ENCODE assay signal across 13 cellular contexts in the genomic region with DNA sequence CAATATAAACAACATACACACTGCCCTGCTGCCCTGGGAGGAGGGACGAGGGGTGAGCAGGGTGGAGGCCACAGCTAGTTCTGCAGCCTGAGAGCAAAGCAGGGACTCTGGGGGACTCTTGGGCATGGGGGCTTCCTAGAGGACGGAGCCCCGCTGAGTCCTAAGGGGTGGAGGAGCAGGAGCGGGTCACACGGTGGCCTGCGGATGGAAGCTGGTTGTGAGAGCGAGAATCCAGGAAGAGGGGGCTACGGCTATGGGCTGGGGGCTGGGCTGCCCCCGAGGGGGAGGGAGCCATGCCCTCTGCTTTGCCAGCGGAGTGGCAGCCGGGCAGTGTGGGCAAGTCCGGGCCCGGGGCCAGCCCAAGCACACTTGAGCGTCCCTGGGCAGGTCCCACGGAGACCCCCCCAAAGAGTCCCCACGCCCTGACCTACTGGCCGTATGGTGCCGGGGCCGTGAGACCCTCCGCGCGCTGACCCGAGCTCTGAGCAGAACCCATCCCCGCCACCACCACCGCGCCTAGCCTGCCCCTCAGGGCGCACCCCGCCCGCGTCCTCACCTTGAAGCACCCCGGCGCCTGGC. TPM values are rescaled to one million over a fixed set of nuclear protein-coding genes. Genes with fewer than 3 reads are reported as not detected.
DNase-seq lines count a peak whose midpoint lies in the region; ATAC-seq, FAIRE-seq and TF ChIP-seq lines count a peak whose summit lies in the region.
"Had no signal": no experiment of that assay in that cellular context is flagged by ENCODE, and none has a peak within 500 bp of the region (broad histone marks: within the 10 kb centered on the region; RNA-seq: fewer than 3 reads in every experiment).

No MANE protein-coding gene starts in this region.

- TF ChIP-seq CTCF in endothelial cell of umbilical vein (IDR thresholded peaks at IDR 0.05; ENCODE audit: extremely low read depth in 1 of 2, insufficient read depth in 1 of 2, low read depth in 1 of 2, low read length in 2 of 2) (no peak), testis (IDR thresholded peaks at IDR 0.05) (no peak)

- dilution Hi-C loops in endothelial cell of umbilical vein (cut with MboI; ENCODE audit: extremely low pct_ligation_motif_present, low sequenced_read_pairs): no loop called here

- 12 to 14% methylated on average over 16 to 30 of the region's 32 CpGs for WGBS in testis, 2 donors

- no peak for FAIRE-seq in endothelial cell of umbilical vein (lab: Jason Lieb, UNC)

- no TSS peak for BruUV-seq in endothelial cell of umbilical vein (replicated peaks; lab: Mats Ljungman, UMichigan)

- no peaks in the 10 kb centered on the region for H3K79me2 ChIP-seq in endothelial cell of umbilical vein (ENCODE audit: control insufficient read depth, insufficient read depth, low read length)

- no peaks in the 10 kb centered on the region for H4K20me1 ChIP-seq in endothelial cell of umbilical vein (replicated peaks; ENCODE audit: control insufficient read depth, extremely low read depth, insufficient read depth, low read length)

- intact Hi-C loops in endothelial cell of umbilical vein (cut with micrococcal nuclease): loop anchor here (1.0 kb wide), 1 partner anchor 21 kb away; no protein-coding TSS in a partner anchor
- intact Hi-C loops in testis (cut with DNase I; ENCODE audit: low total_unique reads): no loop called here

- H3K36me3 ChIP-seq in NT2/D1 (ENCODE audit: insufficient read depth, insufficient read length, low read length) (peaks cover 13% of the 10 kb centered on the region), endothelial cell of umbilical vein (ENCODE audit: control insufficient read depth in 2 of 2, extremely low read depth in 1 of 2, insufficient read depth in 2 of 2, low read length in 2 of 2) (no peaks in the 10 kb centered on the region), mucosa of rectum (ENCODE audit: control insufficient read depth in 2 of 2, insufficient read depth in 2 of 2, low read length in 2 of 2) (no peaks in the 10 kb centered on the region), testis (ENCODE audit: low read depth, missing control alignments) (no peaks in the 10 kb centered on the region)

- H3K4me2 ChIP-seq in endothelial cell of umbilical vein (ENCODE audit: insufficient read depth, low read length): peak overlapping the region; percentile 36

- no peak for ATAC-seq in HG03108 (IDR thresholded peaks at IDR 0.05; ENCODE audit: unreplicated experiment)

- H2AFZ ChIP-seq in endothelial cell of umbilical vein (ENCODE audit: low read depth, low read length): no peak overlapping the region

- H3K9me3 ChIP-seq in NT2/D1 (ENCODE audit: insufficient read depth, low read length) (no peaks in the 10 kb centered on the region), endothelial cell of umbilical vein (replicated peaks; ENCODE audit: control insufficient read depth, insufficient read depth, low read length) (no peaks in the 10 kb centered on the region), mucosa of rectum (ENCODE audit: control insufficient read depth in 2 of 2, low read length in 2 of 2) (no peaks in the 10 kb centered on the region), testis (no peaks in the 10 kb centered on the region)

- POLR2A ChIA-PET in endothelial cell of umbilical vein (lab: Charles Lee): no interaction called here

- no peaks in the 10 kb centered on the region for H3K9me1 ChIP-seq in endothelial cell of umbilical vein (replicated peaks; ENCODE audit: control insufficient read depth, extremely low read depth, insufficient read depth, low read length)

- CTCF ChIA-PET in endothelial cell of umbilical vein (lab: Charles Lee): interaction anchor here (0.7 to 7.1 kb wide), 7 partner anchors 15 to 118 kb away, joined by 3 to 346 read pairs (median 3); a partner anchor contains a TSS

- H3K27me3 ChIP-seq in NT2/D1 (ENCODE audit: insufficient read depth, insufficient read length) (no peaks in the 10 kb centered on the region), endothelial cell of umbilical vein (ENCODE audit: control insufficient read depth in 2 of 2, insufficient read depth in 2 of 2, low read length in 2 of 2) (peaks cover 25 to 31% of the 10 kb centered on the region in 2 experiments), mucosa of rectum (ENCODE audit: control insufficient read depth in 2 of 2, insufficient read depth in 2 of 2, low read length in 2 of 2) (peaks cover 8 to 14% of the 10 kb centered on the region in 2 donors), testis (no peaks in the 10 kb centered on the region)

- peaks cover 24% of the 10 kb centered on the region for H3K4me1 ChIP-seq in NT2/D1 (ENCODE audit: insufficient read depth, insufficient read length)
- no peaks in the 10 kb centered on the region for H3K4me1 ChIP-seq in endothelial cell of umbilical vein (ENCODE audit: control insufficient read depth, extremely low read depth, insufficient read depth, low read length)
- H3K4me1 ChIP-seq in mucosa of rectum (ENCODE audit: control insufficient read depth in 2 of 2, insufficient read depth in 2 of 2, low read length in 2 of 2): peaks cover under 1 to 7% of the 10 kb centered on the region in 2 donors
- peaks cover 27% of the 10 kb centered on the region for H3K4me1 ChIP-seq in testis

- H3K9ac ChIP-seq in NT2/D1 (ENCODE audit: insufficient read length, low read depth) (peak overlapping the region; percentile 77), endothelial cell of umbilical vein (replicated peaks; ENCODE audit: extremely low read depth, insufficient read depth, low read length) (no peak overlapping the region), mucosa of rectum (ENCODE audit: low read depth in 1 of 2, low read length in 2 of 2) (peak overlapping the region in 1 of 2 donors; percentile 30)

- TF ChIP-seq POLR2A in endothelial cell of umbilical vein (IDR thresholded peaks at IDR 0.05; ENCODE audit: low read depth, low read length): no peak
- no peak for TF ChIP-seq POLR2A in testis (IDR thresholded peaks at IDR 0.05)

- H3K27ac ChIP-seq in endothelial cell of umbilical vein (ENCODE audit: insufficient read depth, low read depth, low read length): no peak overlapping the region
- peak overlapping the region; percentile 52 to 54 for H3K27ac ChIP-seq in mucosa of rectum (ENCODE audit: low read depth in 2 of 2, low read length in 2 of 2)
- peak overlapping the region; percentile 56 to 59 for H3K27ac ChIP-seq in testis

- DNase-seq in NT2/D1 (ENCODE audit: low read depth, low spot score) (no peak), endothelial cell of umbilical vein (ENCODE audit: low read depth, low spot score) (no peak), testis (no peak), NCI-H1694 treated with DMSO at 0.1 percent for 48 hours (lab: John Stamatoyannopoulos, UW) (no peak), SKM-1 (lab: John Stamatoyannopoulos, UW; ENCODE audit: unreplicated experiment) (no peak)
- DNase-seq in stimulated activated naive CD4-positive, alpha-beta T cell treated with Interleukin-2 at 50 U/mL for 16 hours (lab: John Stamatoyannopoulos, UW): no peak
- DNase-seq: activated CD4-positive, alpha-beta T cell treated with anti-CD3 and anti-CD28 coated beads for 1 hour; NCI-H2029 treated with DMSO at 0.1 percent for 48 hours; stimulated activated CD4-positive, alpha-beta T cell treated with anti-CD3 and anti-CD28 coated beads, Interleukin-4, amount 100 ng/mL, for 1 hour had no signal

- H3K4me3 ChIP-seq in NT2/D1 (ENCODE audit: insufficient read length, low read depth) (peak overlapping the region; percentile 60), endothelial cell of umbilical vein (replicated peaks in 1 of 3; ENCODE audit: insufficient read depth in 1 of 3, low read depth in 1 of 3, low read length in 3 of 3) (peak overlapping the region in 1 of 3 experiments; percentile 14), mucosa of rectum (ENCODE audit: low read length in 2 of 2) (peak overlapping the region; percentile 44 to 46), testis (peak overlapping the region; percentile 51 to 64)

RNA-seq across cellular contexts. Expression of a gene that starts 0.4 kb away (rescaled TPM):
- 0.18 TPM in 1 of 2 replicates, not detected in the other for total RNA-seq in endothelial cell of umbilical vein
- 0.06 TPM in 2 replicates for polyA plus RNA-seq in endothelial cell of umbilical vein
- polyA plus RNA-seq in endothelial cell of umbilical vein (2011; cell fraction: cytosol; rRNA removed): 0.03 TPM in 1 of 2 replicates, not detected in the other
- 0.27 and 0.41 TPM in 2 replicates for polyA plus RNA-seq in endothelial cell of umbilical vein (2011; cell fraction: nucleus; rRNA removed)
- polyA plus RNA-seq in endothelial cell of umbilical vein (2012): 0.24 and 0.38 TPM in 2 replicates
- 0.10 TPM in 1 of 2 replicates, not detected in the other for polyA minus RNA-seq in endothelial cell of umbilical vein
- not detected for polyA minus RNA-seq in endothelial cell of umbilical vein (2011; cell fraction: cytosol; rRNA and poly(A)+ RNA removed)
- polyA minus RNA-seq in endothelial cell of umbilical vein (2011; cell fraction: nucleus; rRNA and poly(A)+ RNA removed): not detected in 2 replicates
- 10 to 100 TPM; 35.4 to 61.1 TPM for total RNA-seq in testis
- polyA plus RNA-seq in testis (ENCODE audit: insufficient read depth, low read depth, low replicate concordance): 25.5 TPM
- total RNA-seq: epithelial cell of proximal tubule had no signal

RNA-seq across cellular contexts. Expression of a gene that starts 18.2 kb away (rescaled TPM):
- not detected in 2 replicates for total RNA-seq in endothelial cell of umbilical vein
- not detected in 2 replicates for polyA plus RNA-seq in endothelial cell of umbilical vein
- not detected in 2 replicates for polyA plus RNA-seq in endothelial cell of umbilical vein (2011; cell fraction: cytosol; rRNA removed)
- polyA plus RNA-seq in endothelial cell of umbilical vein (2011; cell fraction: nucleus; rRNA removed): not detected in 2 replicates
- polyA plus RNA-seq in endothelial cell of umbilical vein (2012): not detected in 2 replicates
- polyA minus RNA-seq in endothelial cell of umbilical vein: not detected in 2 replicates
- polyA minus RNA-seq in endothelial cell of umbilical vein (2011; cell fraction: cytosol; rRNA and poly(A)+ RNA removed): not detected
- polyA minus RNA-seq in endothelial cell of umbilical vein (2011; cell fraction: nucleus; rRNA and poly(A)+ RNA removed): not detected in 2 replicates
- under 1 TPM; 0.31 to 0.74 TPM for total RNA-seq in testis
- polyA plus RNA-seq in testis (ENCODE audit: insufficient read depth, low read depth, low replicate concordance): 0.51 TPM
- total RNA-seq: epithelial cell of proximal tubule, mononuclear cell had no signal

RNA-seq across cellular contexts. Expression of a gene that starts 31.0 kb away (rescaled TPM):
- total RNA-seq in endothelial cell of umbilical vein (not detected in 2 replicates), testis (1 to 10 TPM; 4.3 to 9.4 TPM)
- polyA plus RNA-seq in endothelial cell of umbilical vein (not detected in 2 replicates), testis (ENCODE audit: insufficient read depth, low read depth, low replicate concordance) (6.6 TPM)
- not detected in 2 replicates for polyA plus RNA-seq in endothelial cell of umbilical vein (2011; cell fraction: cytosol; rRNA removed)
- polyA plus RNA-seq in endothelial cell of umbilical vein (2011; cell fraction: nucleus; rRNA removed): not detected in 2 replicates
- not detected in 2 replicates for polyA plus RNA-seq in endothelial cell of umbilical vein (2012)
- polyA minus RNA-seq in endothelial cell of umbilical vein: not detected in 2 replicates
- polyA minus RNA-seq in endothelial cell of umbilical vein (2011; cell fraction: cytosol; rRNA and poly(A)+ RNA removed): not detected
- not detected in 2 replicates for polyA minus RNA-seq in endothelial cell of umbilical vein (2011; cell fraction: nucleus; rRNA and poly(A)+ RNA removed)
- total RNA-seq: epithelial cell of proximal tubule had no signal

RNA-seq across cellular contexts. Expression of a gene that starts 51.0 kb away (rescaled TPM):
- total RNA-seq in endothelial cell of umbilical vein (3.4 and 6.6 TPM in 2 replicates), testis (10 to 100 TPM; 10.7 to 11.1 TPM)
- polyA plus RNA-seq in endothelial cell of umbilical vein (3.6 and 3.7 TPM in 2 replicates), testis (ENCODE audit: insufficient read depth, low read depth, low replicate concordance) (8.0 TPM)
- 2.7 and 3.4 TPM in 2 replicates for polyA plus RNA-seq in endothelial cell of umbilical vein (2011; cell fraction: cytosol; rRNA removed)
- polyA plus RNA-seq in endothelial cell of umbilical vein (2011; cell fraction: nucleus; rRNA removed): 5.6 and 5.7 TPM in 2 replicates
- polyA plus RNA-seq in endothelial cell of umbilical vein (2012): 7.3 and 10.7 TPM in 2 replicates
- polyA minus RNA-seq in endothelial cell of umbilical vein: 2.8 and 2.9 TPM in 2 replicates
- not detected for polyA minus RNA-seq in endothelial cell of umbilical vein (2011; cell fraction: cytosol; rRNA and poly(A)+ RNA removed)
- 2.3 and 4.9 TPM in 2 replicates for polyA minus RNA-seq in endothelial cell of umbilical vein (2011; cell fraction: nucleus; rRNA and poly(A)+ RNA removed)
- total RNA-seq: epithelial cell of proximal tubule, mononuclear cell had no signal

Comparison
In these comparisons a context has a peak if more than half of its experiments do, and no peak if none do; other contexts are left out.
1. RNA of a gene that starts 0.4 kb away (total RNA-seq): 35.4 to 61.1 TPM in testis; 0.18 TPM in endothelial cell of umbilical vein; every median in the first group is over 10 times any median in the second.